12 cellular contexts compared by ENCODE assay signal in the genomic region with DNA sequence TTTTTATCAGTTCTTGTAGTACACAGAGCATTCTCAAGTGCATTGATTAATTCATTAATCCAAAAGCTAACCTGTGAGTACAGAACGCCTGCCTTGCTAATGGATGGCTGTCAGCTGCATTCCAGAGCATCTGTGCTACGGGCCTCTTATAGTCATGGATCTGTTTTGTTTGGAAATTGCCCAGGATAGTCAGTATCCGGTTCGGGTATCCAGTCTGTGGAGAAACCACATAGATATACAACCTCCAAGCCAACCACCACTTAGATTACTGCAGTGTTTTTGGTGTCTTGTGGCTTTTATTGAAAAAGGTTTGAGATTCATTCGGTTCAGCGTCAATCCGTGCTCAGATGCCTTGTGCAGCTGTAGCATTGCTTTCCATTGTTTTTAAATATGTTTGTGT. TPM values are rescaled to one million over a fixed set of nuclear protein-coding genes. Genes with fewer than 3 reads are reported as not detected.
DNase-seq lines count a peak whose midpoint lies in the region; ATAC-seq and TF ChIP-seq lines count a peak whose summit lies in the region.
"Had no signal": no experiment of that assay in that cellular context is flagged by ENCODE, and none has a peak within 500 bp of the region (broad histone marks: within the 10 kb centered on the region; RNA-seq: fewer than 3 reads in every experiment).

No MANE protein-coding gene starts in this region.

- H3K9me2 ChIP-seq in DOHH2 (replicated peaks; ENCODE audit: control insufficient read depth, low read length) (no peaks in the 10 kb centered on the region), MM.1S (replicated peaks; ENCODE audit: insufficient read depth, low read length) (no peaks in the 10 kb centered on the region)

- H4K8ac ChIP-seq in mesendoderm (ENCODE audit: low read depth, low read length), result no peak overlapping the region

- H3F3A ChIP-seq in DOHH2 (ENCODE audit: control insufficient read depth, insufficient read depth), result no peaks in the 10 kb centered on the region
- peaks cover 30% of the 10 kb centered on the region for H3F3A ChIP-seq in MM.1S (ENCODE audit: insufficient read depth, low read length)

- ATAC-seq in gastrocnemius medialis (no peak), GM18870 (IDR thresholded peaks at IDR 0.05; ENCODE audit: unreplicated experiment) (no peak)

- H4K5ac ChIP-seq in mesendoderm (ENCODE audit: low read length), result no peak overlapping the region

- H3K27ac ChIP-seq in DOHH2 (ENCODE audit: low read depth, low read length) (no peak overlapping the region), VCaP (peak overlapping the region; percentile 22; the same call in 1 of the 2 replicates), fibroblast of lung (ENCODE audit: insufficient read depth, low read length) (no peak overlapping the region), gastrocnemius medialis (peak overlapping the region in 3 of 4 donors; percentile 56 to 95 (median 86)), MM.1S (ENCODE audit: low read length) (no peak overlapping the region), mesendoderm (ENCODE audit: low read depth, low read length) (no peak overlapping the region)
- H3K27ac ChIP-seq: epithelial cell of prostate had no signal

- H2BK15ac ChIP-seq in mesendoderm (replicated peaks; ENCODE audit: low read depth), result no peak overlapping the region

- TF ChIP-seq POLR2A in gastrocnemius medialis (IDR thresholded peaks at IDR 0.05), result no peak

- H3K79me1 ChIP-seq in mesendoderm (ENCODE audit: low read length), result peaks cover 7% of the 10 kb centered on the region

- no peak overlapping the region for H3K9ac ChIP-seq in fibroblast of lung (ENCODE audit: insufficient read depth, low read length)
- H3K9ac ChIP-seq in MM.1S (ENCODE audit: low read length), result no peak overlapping the region
- H3K9ac ChIP-seq in mesendoderm (ENCODE audit: low read length), result no peak overlapping the region

- H3K4me2 ChIP-seq in DOHH2 (ENCODE audit: low read length) (0 out of 2 replicates have a peak overlapping the region, but pooled peaks have one; percentile 23), fibroblast of lung (ENCODE audit: extremely low read depth, insufficient read depth, low read length) (no peak overlapping the region), MM.1S (ENCODE audit: low read depth, low read length) (no peak overlapping the region), mesendoderm (ENCODE audit: low read length) (no peak overlapping the region)

- H3K56ac ChIP-seq in mesendoderm (ENCODE audit: low read length), result no peak overlapping the region

- H3K18ac ChIP-seq in mesendoderm (ENCODE audit: low read length), result no peak overlapping the region

- no peak overlapping the region for H3K4ac ChIP-seq in mesendoderm (ENCODE audit: low read depth, low read length)

- no peaks in the 10 kb centered on the region for H3K9me3 ChIP-seq in DOHH2 (ENCODE audit: control insufficient read depth, insufficient read depth, low read length)
- no peaks in the 10 kb centered on the region for H3K9me3 ChIP-seq in fibroblast of lung (ENCODE audit: control insufficient read depth, insufficient read depth, low read depth, low read length)
- no peaks in the 10 kb centered on the region for H3K9me3 ChIP-seq in gastrocnemius medialis
- H3K9me3 ChIP-seq in MM.1S (replicated peaks; ENCODE audit: insufficient read depth, low read length), result no peaks in the 10 kb centered on the region
- H3K9me3 ChIP-seq: testis had no signal

- H3K23ac ChIP-seq in mesendoderm (ENCODE audit: low read length), result no peak overlapping the region

- TF ChIP-seq CTCF in DOHH2 (IDR thresholded peaks at IDR 0.05; ENCODE audit: low read depth, low read length, poor library complexity, severe bottlenecking), result no peak
- no peak for TF ChIP-seq CTCF in VCaP (conservative IDR thresholded peaks at IDR 0.05)
- no peak for TF ChIP-seq CTCF in fibroblast of lung (conservative IDR thresholded peaks at IDR 0.05 in 1 of 2, IDR thresholded peaks at IDR 0.05 in 1 of 2; ENCODE audit: low read depth in 1 of 2, low read length in 2 of 2)
- no peak for TF ChIP-seq CTCF in gastrocnemius medialis (IDR thresholded peaks at IDR 0.05 in 4 of 5, conservative IDR thresholded peaks at IDR 0.05 in 1 of 5)
- no peak for TF ChIP-seq CTCF in MM.1S (IDR thresholded peaks at IDR 0.05; ENCODE audit: low read length)

- in situ Hi-C loops in gastrocnemius medialis (cut with MboI; ENCODE audit: low sequenced_read_pairs in 4 of 4), result loop anchor here in 2 of 4 donors (25.0 kb wide), 1 partner anchor 431 kb away; a partner anchor contains a TSS

- no peaks in the 10 kb centered on the region for H3K27me3 ChIP-seq in DOHH2 (ENCODE audit: control insufficient read depth, low read length)
- H3K27me3 ChIP-seq in fibroblast of lung (ENCODE audit: control insufficient read depth, insufficient read depth, low read length), result no peaks in the 10 kb centered on the region
- no peaks in the 10 kb centered on the region for H3K27me3 ChIP-seq in gastrocnemius medialis
- H3K27me3 ChIP-seq in MM.1S (replicated peaks; ENCODE audit: insufficient read depth, low read length), result no peaks in the 10 kb centered on the region
- no peaks in the 10 kb centered on the region for H3K27me3 ChIP-seq in mesendoderm (ENCODE audit: insufficient read depth, low read length, poor library complexity)
- H3K27me3 ChIP-seq: testis had no signal

- peaks cover 31% of the 10 kb centered on the region for H3K4me1 ChIP-seq in DOHH2 (ENCODE audit: control insufficient read depth, low read length)
- peaks cover 2% of the 10 kb centered on the region for H3K4me1 ChIP-seq in fibroblast of lung (ENCODE audit: control insufficient read depth, extremely low read depth, insufficient read depth, low read length)
- peaks cover 16 to 41% of the 10 kb centered on the region in 2 donors for H3K4me1 ChIP-seq in gastrocnemius medialis
- H3K4me1 ChIP-seq in MM.1S (ENCODE audit: low read length), result peaks cover 20% of the 10 kb centered on the region
- peaks cover 5% of the 10 kb centered on the region for H3K4me1 ChIP-seq in mesendoderm (ENCODE audit: control insufficient read depth, low read depth, low read length)

- no peak overlapping the region for H2BK5ac ChIP-seq in mesendoderm (ENCODE audit: low read length)

- H3K36me3 ChIP-seq in DOHH2 (ENCODE audit: control insufficient read depth, low read length), result peaks cover 85% of the 10 kb centered on the region
- H3K36me3 ChIP-seq in fibroblast of lung (ENCODE audit: control insufficient read depth, insufficient read depth, low read length), result peaks cover 7% of the 10 kb centered on the region
- H3K36me3 ChIP-seq in gastrocnemius medialis, result peaks cover 0 to 54% of the 10 kb centered on the region in 2 donors
- H3K36me3 ChIP-seq in MM.1S (replicated peaks; ENCODE audit: insufficient read depth, low read length), result peaks cover 20% of the 10 kb centered on the region
- H3K36me3 ChIP-seq in mesendoderm (ENCODE audit: control insufficient read depth, insufficient read depth, low read length), result peaks cover 9% of the 10 kb centered on the region

- H2AK5ac ChIP-seq in mesendoderm (ENCODE audit: low read length), result no peak overlapping the region

- no CpG with 5 or more reads among the region's 7 CpGs for WGBS in mesendoderm (ENCODE audit: extremely low coverage, insufficient coverage, low lambda C conversion rate)

- no peak overlapping the region for H2AFZ ChIP-seq in fibroblast of lung (ENCODE audit: low read length)
- H2AFZ ChIP-seq in MM.1S (ENCODE audit: low read length), result no peak overlapping the region

- DNase-seq in fibroblast of lung (ENCODE audit: low read depth in 2 of 2) (peak; percentile 28 to 88), gastrocnemius medialis (no peak), MM.1S (no peak), mesendoderm (no peak)
- DNase-seq: Calu3, KG1, NCI-H2029, testis had no signal

- intact Hi-C loops in gastrocnemius medialis (cut with DNase I; ENCODE audit: low total_unique reads), result no loop called here

- peaks cover 6% of the 10 kb centered on the region; the same call in 1 of the 2 replicates for H4K20me1 ChIP-seq in DOHH2 (ENCODE audit: control insufficient read depth, insufficient read depth, low read depth, low read length)
- no peaks in the 10 kb centered on the region for H4K20me1 ChIP-seq in fibroblast of lung (ENCODE audit: control insufficient read depth, extremely low read depth, insufficient read depth, low read length)
- H4K20me1 ChIP-seq in MM.1S (ENCODE audit: insufficient read depth, low read length), result no peaks in the 10 kb centered on the region

- H3K4me3 ChIP-seq in DOHH2 (ENCODE audit: low read length) (no peak overlapping the region), fibroblast of lung (replicated peaks in 1 of 4; ENCODE audit: control extremely low read depth in 1 of 4, insufficient read depth in 1 of 4, low read depth in 3 of 4, low read length in 4 of 4) (no peak overlapping the region), gastrocnemius medialis (peak overlapping the region in 2 of 4 donors; percentile 0 to 35), MM.1S (ENCODE audit: low read length) (no peak overlapping the region), mesendoderm (ENCODE audit: low read length) (no peak overlapping the region)
- H3K4me3 ChIP-seq: testis had no signal

- H3K79me2 ChIP-seq in DOHH2 (ENCODE audit: control insufficient read depth, low read length) (peaks cover 53% of the 10 kb centered on the region), fibroblast of lung (ENCODE audit: control insufficient read depth, insufficient read depth, low read length) (peaks cover 12% of the 10 kb centered on the region), MM.1S (ENCODE audit: low read length) (peaks cover 64% of the 10 kb centered on the region), mesendoderm (ENCODE audit: control insufficient read depth, insufficient read depth, low read length) (no peaks in the 10 kb centered on the region)

- no peak overlapping the region for H2BK120ac ChIP-seq in mesendoderm (ENCODE audit: low read depth, low read length)

RNA-seq across cellular contexts. Expression of a gene that starts 4.0 kb away (rescaled TPM):
- total RNA-seq in fibroblast of lung (116 and 129 TPM in 2 replicates), gastrocnemius medialis (10 to 100 TPM; 63.7 to 85.2 (median 76.5) TPM)
- 80.8 and 112 TPM in 2 replicates for polyA plus RNA-seq in fibroblast of lung
- 58.6 and 86.4 TPM in 2 replicates for polyA plus RNA-seq in fibroblast of lung (2012)
- 11.6 and 21.3 TPM in 2 replicates for polyA minus RNA-seq in fibroblast of lung (ENCODE audit: low replicate concordance)
- polyA plus RNA-seq in mesendoderm (2013, experiment 1 of 2), result 45.8 TPM
- 46.7 TPM for polyA plus RNA-seq in mesendoderm (2013, experiment 2 of 2)

RNA-seq across cellular contexts. Expression of a gene that starts 33.5 kb away (rescaled TPM):
- total RNA-seq in fibroblast of lung, result 11.0 and 20.1 TPM in 2 replicates
- 16.8 and 18.8 TPM in 2 replicates for polyA plus RNA-seq in fibroblast of lung
- polyA plus RNA-seq in fibroblast of lung (2012), result 40.9 and 49.2 TPM in 2 replicates
- polyA minus RNA-seq in fibroblast of lung (ENCODE audit: low replicate concordance), result 13.1 and 13.5 TPM in 2 replicates
- 10 to 100 TPM in 3 of 4 donors, 1 to 10 TPM in 1; 4.5 to 20.0 (median 17.5) TPM for total RNA-seq in gastrocnemius medialis
- polyA plus RNA-seq in mesendoderm (2013, experiment 1 of 2), result 28.4 TPM
- 26.4 TPM for polyA plus RNA-seq in mesendoderm (2013, experiment 2 of 2)

Comparison
In these comparisons a context has a peak if more than half of its experiments do, and no peak if none do; other contexts are left out.
1. H3K27ac ChIP-seq: peak in VCaP (single experiment) and gastrocnemius medialis (3 of 4); none in DOHH2 (single experiment), fibroblast of lung (single experiment), MM.1S (single experiment) and mesendoderm (single experiment).
2. DNase-seq: peak in fibroblast of lung (2 of 2); none in gastrocnemius medialis (0 of 2), MM.1S (single experiment) and mesendoderm (single experiment).